ENCODE assay signal across 26 cellular contexts in the genomic region with DNA sequence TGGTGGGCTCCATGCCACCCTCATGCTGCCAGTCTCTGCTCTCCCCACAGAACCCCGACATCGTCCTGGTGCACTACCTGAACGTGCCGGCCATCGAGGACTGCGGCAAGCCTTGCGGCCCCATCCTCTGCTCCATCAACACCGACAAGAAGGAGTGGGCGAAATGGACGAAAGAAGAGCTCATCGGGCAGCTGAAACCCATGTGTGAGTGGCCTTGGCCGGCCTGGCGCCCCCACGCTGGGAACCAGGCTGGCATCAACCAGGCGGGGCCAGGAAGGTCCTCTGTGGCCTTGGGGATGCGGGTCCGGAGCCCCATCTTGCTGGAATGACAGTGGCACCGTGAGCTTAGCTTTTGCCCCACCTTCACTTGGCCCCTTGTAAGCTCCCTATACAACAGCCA.
"Had no signal": no experiment of that assay in that cellular context is flagged by ENCODE, and none has a peak within 500 bp of the region (broad histone marks: within the 10 kb centered on the region; RNA-seq: fewer than 3 reads in every experiment).

No MANE protein-coding gene starts in this region.

- H3K4me1 Mint-ChIP-seq: immature natural killer cell; naive B cell; stimulated activated naive B cell treated with anti-CD40 and anti-IgM and Interleukin-4, amounts not matched to agents 10 μg/mL and 1 μg/mL and 100 μg/mL, for 72 hours had no signal

- H3K27me3 Mint-ChIP-seq: natural killer cell treated with Interleukin-12 subunit alpha and Interleukin-12 subunit beta and Interleukin-15 and Interleukin-18, amount 100 ng/mL, for 72 hours; progenitor cell of endocrine pancreas had no signal

- H3K4me3 Mint-ChIP-seq: immature natural killer cell; mesothelial cell of epicardium; naive B cell; natural killer cell treated with Interleukin-12 subunit alpha and Interleukin-12 subunit beta and Interleukin-15 and Interleukin-18, amount 100 ng/mL, for 72 hours; neural crest cell; stimulated activated naive B cell treated with anti-CD40 and anti-IgM and Interleukin-4, amounts not matched to agents 10 μg/mL and 1 μg/mL and 100 μg/mL, for 72 hours had no signal

- DNase-seq: head of caudate nucleus; hypothalamus; immature natural killer cell; left ventricle myocardium inferior; mesendoderm; naive B cell; ovary; stimulated activated CD4-positive, alpha-beta T cell treated with anti-CD3 and anti-CD28 coated beads, Interleukin-12 subunit alpha, Interleukin-12 subunit beta, amount 100 ng/mL, for 4 hours; stimulated activated CD4-positive, alpha-beta T cell treated with anti-CD3 and anti-CD28 coated beads, Interleukin-15, amount 100 ng/mL, for 24 hours; stimulated activated CD4-positive, alpha-beta T cell treated with anti-CD3 and anti-CD28 coated beads, Interleukin-2, amount 100 ng/mL, for 24 hours; stimulated activated CD4-positive, alpha-beta T cell treated with anti-CD3 and anti-CD28 coated beads, Interleukin-4, amount 100 ng/mL, for 1 hour; stimulated activated naive B cell treated with anti-CD40 and anti-IgM and Interleukin-4, amounts not matched to agents 10 μg/mL and 1 μg/mL and 100 μg/mL, for 72 hours; stimulated activated naive CD8-positive, alpha-beta T cell treated with anti-CD3 and anti-CD28 coated beads, Interleukin-15, Interleukin-2, amounts not matched to agents 100 U/mL and 50 U/mL, for 24 hours; stomach; testis; thyroid gland; trophoblast cell; upper lobe of right lung had no signal

- ATAC-seq: right lobe of liver; stimulated activated naive B cell treated with anti-CD40 and anti-IgM and Interleukin-4, amounts not matched to agents 10 μg/mL and 1 μg/mL and 100 μg/mL, for 72 hours; stimulated activated naive CD8-positive, alpha-beta T cell treated with anti-CD3 and anti-CD28 coated beads, Interleukin-15, Interleukin-2, amounts not matched to agents 100 U/mL and 50 U/mL, for 24 hours; upper lobe of right lung had no signal

- H3K4me3 ChIP-seq: left ventricle myocardium inferior, lung, ovary, right atrium auricular region, right lobe of liver, smooth muscle cell, stomach, testis, thyroid gland, upper lobe of right lung had no signal

- H3K9me3 ChIP-seq: ovary, right atrium auricular region, right lobe of liver, testis, thyroid gland, upper lobe of right lung had no signal

- H3K27me3 ChIP-seq: ovary, right atrium auricular region, right lobe of liver, stomach, testis, thyroid gland, upper lobe of right lung had no signal

- H3K36me3 Mint-ChIP-seq: immature natural killer cell; mesothelial cell of epicardium; naive B cell; natural killer cell treated with Interleukin-12 subunit alpha and Interleukin-12 subunit beta and Interleukin-15 and Interleukin-18, amount 100 ng/mL, for 72 hours; stimulated activated naive B cell treated with anti-CD40 and anti-IgM and Interleukin-4, amounts not matched to agents 10 μg/mL and 1 μg/mL and 100 μg/mL, for 72 hours had no signal

- H3K27ac Mint-ChIP-seq: immature natural killer cell; mesothelial cell of epicardium; naive B cell; natural killer cell treated with Interleukin-12 subunit alpha and Interleukin-12 subunit beta and Interleukin-15 and Interleukin-18, amount 100 ng/mL, for 72 hours; progenitor cell of endocrine pancreas; stimulated activated naive B cell treated with anti-CD40 and anti-IgM and Interleukin-4, amounts not matched to agents 10 μg/mL and 1 μg/mL and 100 μg/mL, for 72 hours had no signal

- H3K27ac ChIP-seq: left ventricle myocardium inferior, ovary, right atrium auricular region, right lobe of liver, stomach, testis, thyroid gland, upper lobe of right lung had no signal

- H3K9me3 Mint-ChIP-seq: immature natural killer cell; mesothelial cell of epicardium; natural killer cell treated with Interleukin-12 subunit alpha and Interleukin-12 subunit beta and Interleukin-15 and Interleukin-18, amount 100 ng/mL, for 72 hours; neural crest cell; stimulated activated naive B cell treated with anti-CD40 and anti-IgM and Interleukin-4, amounts not matched to agents 10 μg/mL and 1 μg/mL and 100 μg/mL, for 72 hours had no signal

- H3K36me3 ChIP-seq: left ventricle myocardium inferior, ovary, right atrium auricular region, right lobe of liver, stomach, thyroid gland, upper lobe of right lung had no signal

- H3K4me2 ChIP-seq: smooth muscle cell had no signal
